ENCODE assay signal across 1 cellular context in the genomic region with DNA sequence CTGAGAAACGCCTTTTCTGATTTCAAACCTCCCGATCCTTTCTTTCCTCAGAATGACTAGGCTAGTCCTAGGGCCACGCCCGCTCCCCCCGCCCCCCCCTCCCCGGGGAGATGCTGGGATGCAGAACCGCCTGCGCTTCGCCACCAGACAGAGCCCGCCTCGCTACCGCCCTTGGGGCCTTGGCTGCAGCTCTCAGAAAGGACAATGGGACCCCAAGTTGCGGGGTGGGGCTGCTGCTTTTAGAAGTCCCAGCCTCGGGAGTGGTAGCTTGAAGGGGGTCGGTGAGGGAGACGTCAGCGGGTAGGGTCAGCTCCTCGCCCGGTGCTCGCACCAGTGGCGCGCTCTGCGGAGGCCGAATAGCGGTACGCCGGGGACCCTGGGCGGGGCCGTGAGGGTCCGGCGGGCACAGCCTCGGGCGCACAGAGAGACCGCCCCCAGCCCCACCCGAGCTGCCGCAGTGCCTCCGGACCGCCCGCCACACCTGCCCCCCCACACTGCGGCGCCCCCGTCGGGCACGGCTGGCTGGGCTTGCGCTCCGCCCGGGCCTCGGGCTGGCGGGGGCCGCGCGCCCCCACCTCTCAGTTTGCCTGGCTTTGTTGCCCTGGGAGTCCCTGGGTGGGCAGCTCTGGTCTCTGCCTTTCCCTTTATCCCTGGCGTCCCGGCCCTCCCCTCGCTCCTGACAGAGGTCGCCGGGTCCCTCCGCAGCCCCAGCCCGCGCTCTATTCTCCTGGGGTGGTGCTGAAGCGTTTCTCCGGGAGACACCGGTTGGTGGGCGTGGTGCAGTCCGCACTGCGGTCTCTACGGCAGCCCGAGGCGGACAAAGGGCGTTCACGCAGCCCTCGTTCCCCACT.
TF ChIP-seq lines count a peak whose summit lies in the region.

No MANE protein-coding gene starts in this region.

TF ChIP-seq in K562, 482 proteins besides CTCF, POLR2A, EP300 and RAD21 (continued from another document and continues in another):
- TF ChIP-seq, protein P1, sequence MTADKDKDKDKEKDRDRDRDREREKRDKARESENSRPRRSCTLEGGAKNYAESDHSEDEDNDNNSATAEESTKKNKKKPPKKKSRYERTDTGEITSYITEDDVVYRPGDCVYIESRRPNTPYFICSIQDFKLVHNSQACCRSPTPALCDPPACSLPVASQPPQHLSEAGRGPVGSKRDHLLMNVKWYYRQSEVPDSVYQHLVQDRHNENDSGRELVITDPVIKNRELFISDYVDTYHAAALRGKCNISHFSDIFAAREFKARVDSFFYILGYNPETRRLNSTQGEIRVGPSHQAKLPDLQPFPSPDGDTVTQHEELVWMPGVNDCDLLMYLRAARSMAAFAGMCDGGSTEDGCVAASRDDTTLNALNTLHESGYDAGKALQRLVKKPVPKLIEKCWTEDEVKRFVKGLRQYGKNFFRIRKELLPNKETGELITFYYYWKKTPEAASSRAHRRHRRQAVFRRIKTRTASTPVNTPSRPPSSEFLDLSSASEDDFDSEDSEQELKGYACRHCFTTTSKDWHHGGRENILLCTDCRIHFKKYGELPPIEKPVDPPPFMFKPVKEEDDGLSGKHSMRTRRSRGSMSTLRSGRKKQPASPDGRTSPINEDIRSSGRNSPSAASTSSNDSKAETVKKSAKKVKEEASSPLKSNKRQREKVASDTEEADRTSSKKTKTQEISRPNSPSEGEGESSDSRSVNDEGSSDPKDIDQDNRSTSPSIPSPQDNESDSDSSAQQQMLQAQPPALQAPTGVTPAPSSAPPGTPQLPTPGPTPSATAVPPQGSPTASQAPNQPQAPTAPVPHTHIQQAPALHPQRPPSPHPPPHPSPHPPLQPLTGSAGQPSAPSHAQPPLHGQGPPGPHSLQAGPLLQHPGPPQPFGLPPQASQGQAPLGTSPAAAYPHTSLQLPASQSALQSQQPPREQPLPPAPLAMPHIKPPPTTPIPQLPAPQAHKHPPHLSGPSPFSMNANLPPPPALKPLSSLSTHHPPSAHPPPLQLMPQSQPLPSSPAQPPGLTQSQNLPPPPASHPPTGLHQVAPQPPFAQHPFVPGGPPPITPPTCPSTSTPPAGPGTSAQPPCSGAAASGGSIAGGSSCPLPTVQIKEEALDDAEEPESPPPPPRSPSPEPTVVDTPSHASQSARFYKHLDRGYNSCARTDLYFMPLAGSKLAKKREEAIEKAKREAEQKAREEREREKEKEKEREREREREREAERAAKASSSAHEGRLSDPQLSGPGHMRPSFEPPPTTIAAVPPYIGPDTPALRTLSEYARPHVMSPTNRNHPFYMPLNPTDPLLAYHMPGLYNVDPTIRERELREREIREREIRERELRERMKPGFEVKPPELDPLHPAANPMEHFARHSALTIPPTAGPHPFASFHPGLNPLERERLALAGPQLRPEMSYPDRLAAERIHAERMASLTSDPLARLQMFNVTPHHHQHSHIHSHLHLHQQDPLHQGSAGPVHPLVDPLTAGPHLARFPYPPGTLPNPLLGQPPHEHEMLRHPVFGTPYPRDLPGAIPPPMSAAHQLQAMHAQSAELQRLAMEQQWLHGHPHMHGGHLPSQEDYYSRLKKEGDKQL (CRISPR knock-in tag; IDR thresholded peaks at IDR 0.05; ENCODE audit: borderline replicate concordance), result no peak
- TF ChIP-seq NEUROD1 (IDR thresholded peaks at IDR 0.05; ENCODE audit: borderline replicate concordance, low read depth, low read length, partially characterized antibody) (peak; percentile 77), POLR2AphosphoS5 (IDR thresholded peaks at IDR 0.05; ENCODE audit: control insufficient read depth, insufficient read depth, low read depth, low read length) (peak; percentile 42; the same call in 1 of the 2 replicates), RBM17 (IDR thresholded peaks at IDR 0.05; ENCODE audit: borderline replicate concordance, low read depth, low read length) (no peak), TARDBP (IDR thresholded peaks at IDR 0.05) (no peak), ZNF316 (IDR thresholded peaks at IDR 0.05) (peak; percentile 62), JUNB (CRISPR knock-in tag; conservative IDR thresholded peaks at IDR 0.05) (no peak), IFI16 (CRISPR knock-in tag; IDR thresholded peaks at IDR 0.05) (no peak), SIRT6 (IDR thresholded peaks at IDR 0.05; ENCODE audit: low read depth, low read length) (no peak), SAFB2 (IDR thresholded peaks at IDR 0.05; ENCODE audit: borderline replicate concordance, low read depth, low read length, severe bottlenecking) (no peak), SMARCC2 (IDR thresholded peaks at IDR 0.05; ENCODE audit: low read depth) (no peak), PHF20 (IDR thresholded peaks at IDR 0.05; ENCODE audit: partially characterized antibody) (no peak), XRCC3 (IDR thresholded peaks at IDR 0.05) (no peak), SIN3A (IDR thresholded peaks at IDR 0.05; ENCODE audit: borderline replicate concordance in 2 of 2, control insufficient read depth in 1 of 2, low read depth in 2 of 2, low read length in 2 of 2) (peak; percentile 73 to 82; a peak in 3 of 4 replicates), SIX5 (IDR thresholded peaks at IDR 0.05; ENCODE audit: borderline replicate concordance in 1 of 2, insufficient read depth in 1 of 2, low read depth in 1 of 2, low read length in 2 of 2) (no peak), ZBTB17 (CRISPR knock-in tag; IDR thresholded peaks at IDR 0.05) (no peak), RBM22 (IDR thresholded peaks at IDR 0.05; ENCODE audit: low read depth, low read length, poor library complexity, severe bottlenecking) (peak; percentile 69), TBP (optimal IDR thresholded peaks at IDR 0.05; ENCODE audit: low read depth, low read length) (peak; percentile 12), NELFE (IDR thresholded peaks at IDR 0.05; ENCODE audit: insufficient read depth, insufficient read length) (no peak), NFE2 (IDR thresholded peaks at IDR 0.05; ENCODE audit: low read depth) (peak; percentile 75), PHF8 (IDR thresholded peaks at IDR 0.05; ENCODE audit: borderline replicate concordance, low read length) (peak; percentile 31; the same call in 1 of the 2 replicates), ZNF41 (CRISPR knock-in tag; conservative IDR thresholded peaks at IDR 0.05) (no peak), ZC3H8 (IDR thresholded peaks at IDR 0.05) (no peak), ZKSCAN8 (CRISPR knock-in tag; IDR thresholded peaks at IDR 0.05) (no peak), MXI1 (IDR thresholded peaks at IDR 0.05; ENCODE audit: low read depth, low read length) (peak; percentile 54; the same call in 1 of the 2 replicates), TAF7 (tag; IDR thresholded peaks at IDR 0.05) (no peak), SP1 (CRISPR knock-in tag; IDR thresholded peaks at IDR 0.05) (0 out of 2 replicates have a peak, but pooled peaks have one; percentile 25), ZNF584 (CRISPR knock-in tag; IDR thresholded peaks at IDR 0.05; ENCODE audit: low read depth) (no peak), NONO (IDR thresholded peaks at IDR 0.05; ENCODE audit: low read depth in 2 of 2, low read length in 1 of 2) (0 out of 4 replicates have a peak, but pooled peaks of 1 of the 2 experiments have one; percentile 8), TOE1 (IDR thresholded peaks at IDR 0.05; ENCODE audit: borderline replicate concordance) (peak; percentile 68), TOE1 (CRISPR knock-in tag; IDR thresholded peaks at IDR 0.05; ENCODE audit: borderline replicate concordance, low read depth) (no peak), MTA3 (IDR thresholded peaks at IDR 0.05; ENCODE audit: borderline replicate concordance) (peak; percentile 98), NCOA2 (IDR thresholded peaks at IDR 0.05; ENCODE audit: partially characterized antibody in 2 of 2) (no peak), FOXJ2 (tag; IDR thresholded peaks at IDR 0.05) (no peak), CHD4 (IDR thresholded peaks at IDR 0.05; ENCODE audit: insufficient read depth, insufficient replicate concordance, low read depth, low read length, poor library complexity, severe bottlenecking) (no peak), NFXL1 (CRISPR knock-in tag; IDR thresholded peaks at IDR 0.05) (no peak), NBN (IDR thresholded peaks at IDR 0.05; ENCODE audit: low read depth) (no peak), DMBX1 (CRISPR knock-in tag; IDR thresholded peaks at IDR 0.05; ENCODE audit: borderline replicate concordance) (no peak)
- TF ChIP-seq, protein P2, sequence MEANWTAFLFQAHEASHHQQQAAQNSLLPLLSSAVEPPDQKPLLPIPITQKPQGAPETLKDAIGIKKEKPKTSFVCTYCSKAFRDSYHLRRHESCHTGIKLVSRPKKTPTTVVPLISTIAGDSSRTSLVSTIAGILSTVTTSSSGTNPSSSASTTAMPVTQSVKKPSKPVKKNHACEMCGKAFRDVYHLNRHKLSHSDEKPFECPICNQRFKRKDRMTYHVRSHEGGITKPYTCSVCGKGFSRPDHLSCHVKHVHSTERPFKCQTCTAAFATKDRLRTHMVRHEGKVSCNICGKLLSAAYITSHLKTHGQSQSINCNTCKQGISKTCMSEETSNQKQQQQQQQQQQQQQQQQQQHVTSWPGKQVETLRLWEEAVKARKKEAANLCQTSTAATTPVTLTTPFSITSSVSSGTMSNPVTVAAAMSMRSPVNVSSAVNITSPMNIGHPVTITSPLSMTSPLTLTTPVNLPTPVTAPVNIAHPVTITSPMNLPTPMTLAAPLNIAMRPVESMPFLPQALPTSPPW (CRISPR knock-in tag; IDR thresholded peaks at IDR 0.05), result peak; percentile 94
- TF ChIP-seq, protein P3, sequence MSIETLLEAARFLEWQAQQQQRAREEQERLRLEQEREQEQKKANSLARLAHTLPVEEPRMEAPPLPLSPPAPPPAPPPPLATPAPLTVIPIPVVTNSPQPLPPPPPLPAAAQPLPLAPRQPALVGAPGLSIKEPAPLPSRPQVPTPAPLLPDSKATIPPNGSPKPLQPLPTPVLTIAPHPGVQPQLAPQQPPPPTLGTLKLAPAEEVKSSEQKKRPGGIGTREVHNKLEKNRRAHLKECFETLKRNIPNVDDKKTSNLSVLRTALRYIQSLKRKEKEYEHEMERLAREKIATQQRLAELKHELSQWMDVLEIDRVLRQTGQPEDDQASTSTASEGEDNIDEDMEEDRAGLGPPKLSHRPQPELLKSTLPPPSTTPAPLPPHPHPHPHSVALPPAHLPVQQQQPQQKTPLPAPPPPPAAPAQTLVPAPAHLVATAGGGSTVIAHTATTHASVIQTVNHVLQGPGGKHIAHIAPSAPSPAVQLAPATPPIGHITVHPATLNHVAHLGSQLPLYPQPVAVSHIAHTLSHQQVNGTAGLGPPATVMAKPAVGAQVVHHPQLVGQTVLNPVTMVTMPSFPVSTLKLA (conservative IDR thresholded peaks at IDR 0.05), result peak; percentile 23 to 65; a peak in 2 of 4 replicates
- TF ChIP-seq, protein P4, sequence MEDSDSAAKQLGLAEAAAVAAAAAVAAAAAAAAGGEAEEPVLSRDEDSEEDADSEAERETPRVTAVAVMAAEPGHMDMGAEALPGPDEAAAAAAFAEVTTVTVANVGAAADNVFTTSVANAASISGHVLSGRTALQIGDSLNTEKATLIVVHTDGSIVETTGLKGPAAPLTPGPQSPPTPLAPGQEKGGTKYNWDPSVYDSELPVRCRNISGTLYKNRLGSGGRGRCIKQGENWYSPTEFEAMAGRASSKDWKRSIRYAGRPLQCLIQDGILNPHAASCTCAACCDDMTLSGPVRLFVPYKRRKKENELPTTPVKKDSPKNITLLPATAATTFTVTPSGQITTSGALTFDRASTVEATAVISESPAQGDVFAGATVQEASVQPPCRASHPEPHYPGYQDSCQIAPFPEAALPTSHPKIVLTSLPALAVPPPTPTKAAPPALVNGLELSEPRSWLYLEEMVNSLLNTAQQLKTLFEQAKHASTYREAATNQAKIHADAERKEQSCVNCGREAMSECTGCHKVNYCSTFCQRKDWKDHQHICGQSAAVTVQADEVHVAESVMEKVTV (CRISPR knock-in tag; IDR thresholded peaks at IDR 0.05), result no peak
- TF ChIP-seq, protein P5, sequence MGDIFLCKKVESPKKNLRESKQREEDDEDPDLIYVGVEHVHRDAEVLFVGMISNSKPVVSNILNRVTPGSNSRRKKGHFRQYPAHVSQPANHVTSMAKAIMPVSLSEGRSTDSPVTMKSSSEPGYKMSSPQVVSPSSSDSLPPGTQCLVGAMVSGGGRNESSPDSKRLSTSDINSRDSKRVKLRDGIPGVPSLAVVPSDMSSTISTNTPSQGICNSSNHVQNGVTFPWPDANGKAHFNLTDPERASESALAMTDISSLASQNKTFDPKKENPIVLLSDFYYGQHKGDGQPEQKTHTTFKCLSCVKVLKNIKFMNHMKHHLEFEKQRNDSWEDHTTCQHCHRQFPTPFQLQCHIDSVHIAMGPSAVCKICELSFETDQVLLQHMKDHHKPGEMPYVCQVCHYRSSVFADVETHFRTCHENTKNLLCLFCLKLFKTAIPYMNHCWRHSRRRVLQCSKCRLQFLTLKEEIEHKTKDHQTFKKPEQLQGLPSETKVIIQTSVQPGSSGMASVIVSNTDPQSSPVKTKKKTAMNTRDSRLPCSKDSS (IDR thresholded peaks at IDR 0.05; ENCODE audit: low read depth, partially characterized antibody), result no peak
- TF ChIP-seq, protein P6, sequence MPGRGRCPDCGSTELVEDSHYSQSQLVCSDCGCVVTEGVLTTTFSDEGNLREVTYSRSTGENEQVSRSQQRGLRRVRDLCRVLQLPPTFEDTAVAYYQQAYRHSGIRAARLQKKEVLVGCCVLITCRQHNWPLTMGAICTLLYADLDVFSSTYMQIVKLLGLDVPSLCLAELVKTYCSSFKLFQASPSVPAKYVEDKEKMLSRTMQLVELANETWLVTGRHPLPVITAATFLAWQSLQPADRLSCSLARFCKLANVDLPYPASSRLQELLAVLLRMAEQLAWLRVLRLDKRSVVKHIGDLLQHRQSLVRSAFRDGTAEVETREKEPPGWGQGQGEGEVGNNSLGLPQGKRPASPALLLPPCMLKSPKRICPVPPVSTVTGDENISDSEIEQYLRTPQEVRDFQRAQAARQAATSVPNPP (IDR thresholded peaks at IDR 0.05; ENCODE audit: borderline replicate concordance, insufficient read depth, insufficient read length), result no peak
- TF ChIP-seq, protein P7, sequence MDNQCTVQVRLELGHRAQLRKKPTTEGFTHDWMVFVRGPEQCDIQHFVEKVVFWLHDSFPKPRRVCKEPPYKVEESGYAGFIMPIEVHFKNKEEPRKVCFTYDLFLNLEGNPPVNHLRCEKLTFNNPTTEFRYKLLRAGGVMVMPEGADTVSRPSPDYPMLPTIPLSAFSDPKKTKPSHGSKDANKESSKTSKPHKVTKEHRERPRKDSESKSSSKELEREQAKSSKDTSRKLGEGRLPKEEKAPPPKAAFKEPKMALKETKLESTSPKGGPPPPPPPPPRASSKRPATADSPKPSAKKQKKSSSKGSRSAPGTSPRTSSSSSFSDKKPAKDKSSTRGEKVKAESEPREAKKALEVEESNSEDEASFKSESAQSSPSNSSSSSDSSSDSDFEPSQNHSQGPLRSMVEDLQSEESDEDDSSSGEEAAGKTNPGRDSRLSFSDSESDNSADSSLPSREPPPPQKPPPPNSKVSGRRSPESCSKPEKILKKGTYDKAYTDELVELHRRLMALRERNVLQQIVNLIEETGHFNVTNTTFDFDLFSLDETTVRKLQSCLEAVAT (IDR thresholded peaks at IDR 0.05), result 0 out of 4 replicates have a peak, but pooled peaks of 1 of the 2 experiments have one; percentile 23
- TF ChIP-seq, protein P8, sequence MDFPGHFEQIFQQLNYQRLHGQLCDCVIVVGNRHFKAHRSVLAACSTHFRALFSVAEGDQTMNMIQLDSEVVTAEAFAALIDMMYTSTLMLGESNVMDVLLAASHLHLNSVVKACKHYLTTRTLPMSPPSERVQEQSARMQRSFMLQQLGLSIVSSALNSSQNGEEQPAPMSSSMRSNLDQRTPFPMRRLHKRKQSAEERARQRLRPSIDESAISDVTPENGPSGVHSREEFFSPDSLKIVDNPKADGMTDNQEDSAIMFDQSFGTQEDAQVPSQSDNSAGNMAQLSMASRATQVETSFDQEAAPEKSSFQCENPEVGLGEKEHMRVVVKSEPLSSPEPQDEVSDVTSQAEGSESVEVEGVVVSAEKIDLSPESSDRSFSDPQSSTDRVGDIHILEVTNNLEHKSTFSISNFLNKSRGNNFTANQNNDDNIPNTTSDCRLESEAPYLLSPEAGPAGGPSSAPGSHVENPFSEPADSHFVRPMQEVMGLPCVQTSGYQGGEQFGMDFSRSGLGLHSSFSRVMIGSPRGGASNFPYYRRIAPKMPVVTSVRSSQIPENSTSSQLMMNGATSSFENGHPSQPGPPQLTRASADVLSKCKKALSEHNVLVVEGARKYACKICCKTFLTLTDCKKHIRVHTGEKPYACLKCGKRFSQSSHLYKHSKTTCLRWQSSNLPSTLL (IDR thresholded peaks at IDR 0.05), result no peak
